8 cellular contexts compared by ENCODE assay signal in genomic region chr1:150516616-150517015, GRCh38. TPM values are rescaled to one million over a fixed set of nuclear protein-coding genes. Genes with fewer than 3 reads are reported as not detected.
DNase-seq lines count a peak whose midpoint lies in the region; ATAC-seq and TF ChIP-seq lines count a peak whose summit lies in the region.

No MANE protein-coding gene starts in this region.

- no peak overlapping the region for H2AFZ ChIP-seq in trophoblast cell (ENCODE audit: insufficient read depth, low read length, poor library complexity)

- H3K4me1 ChIP-seq in trophoblast cell (ENCODE audit: control insufficient read depth in 1 of 2, insufficient read depth in 2 of 2, low read length in 2 of 2) = peaks cover 3 to 6% of the 10 kb centered on the region in 2 experiments

- H3K27ac ChIP-seq in coronary artery (peak overlapping the region; percentile 1 to 92), trophoblast cell (ENCODE audit: low read depth, low read length) (no peak overlapping the region), substantia nigra (ENCODE audit: low read depth, low read length, poor library complexity, severe bottlenecking) (no peak overlapping the region)

- no peak overlapping the region for H3K4ac ChIP-seq in trophoblast cell (ENCODE audit: low read depth, low read length)

- ATAC-seq in GM19455 (IDR thresholded peaks at IDR 0.05; ENCODE audit: unreplicated experiment) = no peak

- no peak overlapping the region for H3K9ac ChIP-seq in trophoblast cell (ENCODE audit: low read length)

- H3K4me2 ChIP-seq in trophoblast cell (ENCODE audit: low read length) = no peak overlapping the region

- H2BK5ac ChIP-seq in trophoblast cell (ENCODE audit: low read depth, low read length, poor library complexity) = no peak overlapping the region

- no peak overlapping the region for H2BK12ac ChIP-seq in trophoblast cell (ENCODE audit: low read length)

- no peak overlapping the region for H3K14ac ChIP-seq in trophoblast cell (ENCODE audit: low read length)

- H3K23ac ChIP-seq in trophoblast cell (ENCODE audit: low read length) = no peak overlapping the region

- no peak overlapping the region for H4K91ac ChIP-seq in trophoblast cell (ENCODE audit: low read depth, low read length)

- H3K79me1 ChIP-seq in trophoblast cell (ENCODE audit: low read length) = peaks cover 6% of the 10 kb centered on the region

- no peaks in the 10 kb centered on the region for H3K9me3 ChIP-seq in trophoblast cell (ENCODE audit: insufficient read depth, low read depth, low read length)

- no peak overlapping the region for H4K8ac ChIP-seq in trophoblast cell (ENCODE audit: low read depth, low read length)

- no peak for TF ChIP-seq POLR2A in erythroblast (IDR thresholded peaks at IDR 0.05; ENCODE audit: low read length)

- no peak for TF ChIP-seq CTCF in coronary artery (IDR thresholded peaks at IDR 0.05)

- peaks cover 0 to 4% of the 10 kb centered on the region in 2 experiments for H3K36me3 ChIP-seq in trophoblast cell (ENCODE audit: control insufficient read depth in 1 of 2, insufficient read depth in 2 of 2, low read length in 2 of 2)

- no peak overlapping the region for H2AK5ac ChIP-seq in trophoblast cell (ENCODE audit: low read length)

- DNase-seq in DMS79 treated with DMSO at 0.1 percent for 48 hours (lab: John Stamatoyannopoulos, UW) (peak; percentile 32), DMS79 (lab: John Stamatoyannopoulos, UW) (no peak), NCI-H345 (lab: John Stamatoyannopoulos, UW) (peak; percentile 56), coronary artery (ENCODE audit: low spot score) (no peak), trophoblast cell (peak; percentile 22 to 77), erythroblast (lab: John Stamatoyannopoulos, UW) (no peak), substantia nigra (lab: John Stamatoyannopoulos, UW) (no peak)

- no peak overlapping the region for H2BK120ac ChIP-seq in trophoblast cell (ENCODE audit: insufficient read depth, low read length, poor library complexity)

- no peaks in the 10 kb centered on the region for H3K27me3 ChIP-seq in trophoblast cell (ENCODE audit: insufficient read depth, low read length)

- H3K79me2 ChIP-seq in trophoblast cell (ENCODE audit: control insufficient read depth, insufficient read depth, low read length, poor library complexity) = peaks cover 6% of the 10 kb centered on the region

- no CpG with 5 or more reads among the region's 4 CpGs for WGBS in trophoblast cell (ENCODE audit: extremely low coverage, insufficient coverage, insufficient read length)

- H3K4me3 ChIP-seq in coronary artery (peak overlapping the region; percentile 83), trophoblast cell (ENCODE audit: low read depth, low read length) (no peak overlapping the region)

- H4K12ac ChIP-seq in trophoblast cell (ENCODE audit: low read depth, low read length) = no peak overlapping the region

- H3K18ac ChIP-seq in trophoblast cell (ENCODE audit: low read length) = no peak overlapping the region

RNA-seq across cellular contexts. Expression of gene FALEC, which starts 1.1 kb away (rescaled TPM):
- 0.14 TPM in 1 of 2 replicates, not detected in the other for polyA plus RNA-seq in trophoblast cell (2013)

RNA-seq across cellular contexts. Expression of gene ECM1, which starts 8.7 kb away (rescaled TPM):
- 10.8 and 11.8 TPM in 2 replicates for polyA plus RNA-seq in trophoblast cell (2013)

RNA-seq across cellular contexts. Expression of gene TARS2, which starts 29.4 kb away (rescaled TPM):
- 10.1 and 11.0 TPM in 2 replicates for polyA plus RNA-seq in trophoblast cell (2013)

RNA-seq across cellular contexts. Expression of gene ADAMTSL4, which starts 32.6 kb away (rescaled TPM):
- 33.2 and 33.6 TPM in 2 replicates for polyA plus RNA-seq in trophoblast cell (2013)

Comparison
In these comparisons a context has a peak if more than half of its experiments do, and no peak if none do; other contexts are left out.
1. DNase-seq: peak in DMS79 treated with DMSO at 0.1 percent for 48 hours (single experiment), NCI-H345 (single experiment) and trophoblast cell (2 of 2); none in DMS79 (single experiment), coronary artery (single experiment), erythroblast (0 of 2) and substantia nigra (0 of 49).
2. H3K27ac ChIP-seq: peak in coronary artery (2 of 2); none in trophoblast cell (single experiment) and substantia nigra (single experiment).